1 cellular context compared by ENCODE assay signal in genomic region chr9:81650836-81651545, GRCh38.
TF ChIP-seq lines count a peak whose summit lies in the region.

No MANE protein-coding gene starts in this region.

TF ChIP-seq in WTC11, 78 proteins besides CTCF, POLR2A, EP300 and RAD21 (continued from another document):
- TF ChIP-seq STAT6 (CRISPR knock-in tag; conservative IDR thresholded peaks at IDR 0.05; ENCODE audit: low read depth) (no peak), MLX (CRISPR knock-in tag; IDR thresholded peaks at IDR 0.05) (no peak), TCF7 (CRISPR knock-in tag; IDR thresholded peaks at IDR 0.05; ENCODE audit: low read depth) (no peak), ZNF263 (CRISPR knock-in tag; IDR thresholded peaks at IDR 0.05; ENCODE audit: low read depth) (0 out of 2 replicates have a peak, but pooled peaks have one; percentile 22)
